4 cellular contexts compared by ENCODE assay signal in genomic region chr10:45902344-45902743, GRCh38. TPM values are rescaled to one million over a fixed set of nuclear protein-coding genes. Genes with fewer than 3 reads are reported as not detected.
DNase-seq lines count a peak whose midpoint lies in the region; ATAC-seq, FAIRE-seq and TF ChIP-seq lines count a peak whose summit lies in the region.
"Not testable (repeated sequence)": the region's sequence is repeated elsewhere in the genome, so short reads cannot be mapped to it uniquely, and the experiment has no call there.

No MANE protein-coding gene starts in this region.

- no CpG with 5 or more reads among the region's 3 CpGs for WGBS in small intestine, 3 donors

- not testable (repeated sequence) for TF ChIP-seq CTCF in mucosa of descending colon (IDR thresholded peaks at IDR 0.05)

- H3K4me3 ChIP-seq in mucosa of descending colon; small intestine (ENCODE audit: low read depth in 1 of 2, low read length in 2 of 2): not testable (repeated sequence)

- not testable (repeated sequence) for H3K9me3 ChIP-seq in mucosa of descending colon; small intestine (ENCODE audit: control insufficient read depth, low read depth)

- intact Hi-C loops in left colon (cut with DNase I, micrococcal nuclease); mucosa of descending colon (cut with DNase I, micrococcal nuclease): not testable (repeated sequence)

- H3K27ac ChIP-seq in small intestine (ENCODE audit: low read depth in 1 of 2, low read length in 1 of 2): not testable (repeated sequence)

- not testable (repeated sequence) for H3K4me1 ChIP-seq in mucosa of descending colon (ENCODE audit: low read depth); small intestine (ENCODE audit: control insufficient read depth in 2 of 2, insufficient read depth in 1 of 2, low read depth in 1 of 2, low read length in 1 of 2)

- DNase-seq in RCC 7860 (ENCODE audit: low spot score); left colon; mucosa of descending colon; small intestine: not testable (repeated sequence)

- FAIRE-seq in RCC 7860 (lab: Jason Lieb, UNC) (peak; percentile 98), small intestine (lab: Jason Lieb, UNC) (peak; percentile 86)

- ATAC-seq in left colon (peak; percentile 93), mucosa of descending colon (peak; percentile 95)

- not testable (repeated sequence) for H3K27me3 ChIP-seq in small intestine (ENCODE audit: control insufficient read depth in 2 of 2, insufficient read depth in 2 of 2, low read length in 2 of 2)

- H3K36me3 ChIP-seq in mucosa of descending colon (ENCODE audit: low read depth); small intestine (ENCODE audit: control insufficient read depth in 2 of 2, insufficient read depth in 2 of 2, low read length in 2 of 2): not testable (repeated sequence)

RNA-seq across cellular contexts. Expression of gene AGAP4, which starts 55.0 kb away (rescaled TPM):
- total RNA-seq in left colon (10 to 100 TPM; 11.8 to 15.7 TPM), mucosa of descending colon (10 to 100 TPM; 13.2 to 19.8 (median 19.1) TPM)
- polyA plus RNA-seq in small intestine: 10 to 100 TPM; 10.9 to 56.1 (median 17.6) TPM
